16 cellular contexts compared by ENCODE assay signal in the genomic region with DNA sequence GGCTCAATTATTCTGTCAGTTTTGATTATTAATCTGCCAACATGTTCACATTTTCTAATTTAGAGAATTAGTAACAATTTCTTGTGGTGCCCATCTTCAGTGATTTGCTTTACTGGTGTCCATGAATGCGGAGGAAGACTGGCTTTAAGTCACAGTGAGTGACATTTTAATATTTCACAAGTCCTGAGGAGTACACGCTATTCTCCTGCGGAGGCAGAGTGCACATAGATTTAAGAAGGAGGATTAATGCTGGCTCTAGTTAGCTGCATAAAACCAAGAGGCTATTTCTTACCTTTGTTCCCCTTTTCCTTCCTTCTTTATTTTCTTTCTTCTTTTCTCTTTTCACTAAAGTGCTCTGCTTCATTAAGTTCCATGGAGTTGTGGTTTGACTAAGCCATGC.
DNase-seq lines count a peak whose midpoint lies in the region; ATAC-seq, FAIRE-seq and TF ChIP-seq lines count a peak whose summit lies in the region.
"Had no signal": no experiment of that assay in that cellular context is flagged by ENCODE, and none has a peak within 500 bp of the region (broad histone marks: within the 10 kb centered on the region; RNA-seq: fewer than 3 reads in every experiment).

No MANE protein-coding gene starts in this region.

- H3K27me3 Mint-ChIP-seq in GM23338 (ENCODE audit: insufficient read depth, low read depth, poor library complexity) (no peaks in the 10 kb centered on the region), nephron (ENCODE audit: low read depth) (no peaks in the 10 kb centered on the region)
- no peaks in the 10 kb centered on the region for H3K27me3 Mint-ChIP-seq in activated T-cell treated with anti-CD3 and anti-CD28 coated beads, Interleukin-2, amount 50 U/mL, for 24 hours
- H3K27me3 Mint-ChIP-seq: CD4-positive, CD25-positive, alpha-beta regulatory T cell had no signal

- H3K27me3 ChIP-seq in GM23338 (ENCODE audit: insufficient read depth) (no peaks in the 10 kb centered on the region), WERI-Rb-1 (ENCODE audit: insufficient read depth, low read depth, severe bottlenecking) (no peaks in the 10 kb centered on the region), osteoblast (ENCODE audit: insufficient read depth, low read length) (no peaks in the 10 kb centered on the region)
- H3K27me3 ChIP-seq: BLaER1 treated with 17β-estradiol and CSF1 and Interleukin-3, amounts not matched to agents 10 nM and 100 nM had no signal

- H3K4me2 ChIP-seq in GM23338 (no peak overlapping the region), osteoblast (ENCODE audit: insufficient read depth, low read length) (no peak overlapping the region)
- H3K4me2 ChIP-seq: BLaER1 treated with 17β-estradiol and CSF1 and Interleukin-3, amounts not matched to agents 10 nM and 100 nM had no signal

- no peaks in the 10 kb centered on the region for H3F3A ChIP-seq in GM23338 (replicated peaks; ENCODE audit: low read depth)

- no peak for FAIRE-seq in urothelium cell line (lab: Jason Lieb, UNC)

- DNase-seq in GM23338 (ENCODE audit: low spot score) (no peak), WERI-Rb-1 (no peak), osteoblast (ENCODE audit: insufficient read length, low spot score, missing footprints) (peak; percentile 8), urothelium cell line (ENCODE audit: low spot score) (no peak)
- DNase-seq in activated T-cell treated with anti-CD3 and anti-CD28 coated beads, Interleukin-2, amount 50 U/mL, for 24 hours = no peak
- DNase-seq: ACHN; CD4-positive, CD25-positive, alpha-beta regulatory T cell; DMS53; GF-D8; GOT3; H9 had no signal

- H3K4me3 ChIP-seq in GM23338 = no peak overlapping the region
- H3K4me3 ChIP-seq in WERI-Rb-1 (ENCODE audit: low read depth, low read length) = no peak overlapping the region
- no peak overlapping the region for H3K4me3 ChIP-seq in osteoblast (ENCODE audit: insufficient read depth, low read length)
- H3K4me3 ChIP-seq: BLaER1 treated with 17β-estradiol and CSF1 and Interleukin-3, amounts not matched to agents 10 nM and 100 nM had no signal

- H3K4me1 ChIP-seq in GM23338 (ENCODE audit: insufficient read depth) = no peaks in the 10 kb centered on the region
- H3K4me1 ChIP-seq in osteoblast (ENCODE audit: insufficient read depth, low read length) = no peaks in the 10 kb centered on the region
- H3K4me1 ChIP-seq: BLaER1 treated with 17β-estradiol and CSF1 and Interleukin-3, amounts not matched to agents 10 nM and 100 nM had no signal

- H3K36me3 ChIP-seq in GM23338 (ENCODE audit: insufficient read depth) (no peaks in the 10 kb centered on the region), WERI-Rb-1 (no peaks in the 10 kb centered on the region), osteoblast (ENCODE audit: insufficient read depth, low read length) (no peaks in the 10 kb centered on the region)
- H3K36me3 ChIP-seq: BLaER1 treated with 17β-estradiol and CSF1 and Interleukin-3, amounts not matched to agents 10 nM and 100 nM had no signal

- H3K36me3 Mint-ChIP-seq in GM23338 (ENCODE audit: low read depth) (no peaks in the 10 kb centered on the region), nephron (ENCODE audit: low read depth) (no peaks in the 10 kb centered on the region)
- H3K36me3 Mint-ChIP-seq in activated T-cell treated with anti-CD3 and anti-CD28 coated beads, Interleukin-2, amount 50 U/mL, for 24 hours (ENCODE audit: low read depth) = no peaks in the 10 kb centered on the region
- H3K36me3 Mint-ChIP-seq: CD4-positive, CD25-positive, alpha-beta regulatory T cell had no signal

- TF ChIP-seq CTCF in GM23338 (conservative IDR thresholded peaks at IDR 0.05; ENCODE audit: low read depth in 2 of 2) (no peak), WERI-Rb-1 (IDR thresholded peaks at IDR 0.05; ENCODE audit: low read depth, low read length) (peak; percentile 17; the same call in 1 of the 2 replicates), nephron (IDR thresholded peaks at IDR 0.05; ENCODE audit: unreplicated experiment in 3 of 3) (no peak), osteoblast (IDR thresholded peaks at IDR 0.05; ENCODE audit: extremely low read depth, low read depth, low read length) (no peak)

- H3K4me1 Mint-ChIP-seq in GM23338 (peaks cover 7% of the 10 kb centered on the region; the same call in 2 of the 3 replicates), nephron (peaks cover 28% of the 10 kb centered on the region)
- no peaks in the 10 kb centered on the region for H3K4me1 Mint-ChIP-seq in activated T-cell treated with anti-CD3 and anti-CD28 coated beads, Interleukin-2, amount 50 U/mL, for 24 hours (ENCODE audit: low read depth)
- H3K4me1 Mint-ChIP-seq: CD4-positive, CD25-positive, alpha-beta regulatory T cell had no signal

- H3K9me3 Mint-ChIP-seq in GM23338 (no peaks in the 10 kb centered on the region), nephron (no peaks in the 10 kb centered on the region)
- H3K9me3 Mint-ChIP-seq in activated T-cell treated with anti-CD3 and anti-CD28 coated beads, Interleukin-2, amount 50 U/mL, for 24 hours = peaks cover 3% of the 10 kb centered on the region
- H3K9me3 Mint-ChIP-seq: H9 had no signal

- no peaks in the 10 kb centered on the region for H3K9me2 ChIP-seq in GM23338 (ENCODE audit: insufficient read depth)

- H4K20me1 ChIP-seq in GM23338 (replicated peaks; ENCODE audit: insufficient read depth) (no peaks in the 10 kb centered on the region), osteoblast (ENCODE audit: insufficient read depth, low read length) (no peaks in the 10 kb centered on the region)
- H4K20me1 ChIP-seq: BLaER1 treated with 17β-estradiol and CSF1 and Interleukin-3, amounts not matched to agents 10 nM and 100 nM had no signal

- H3K27ac ChIP-seq in GM23338 (ENCODE audit: low read depth) (no peak overlapping the region), WERI-Rb-1 (no peak overlapping the region), osteoblast (ENCODE audit: low read depth, low read length) (no peak overlapping the region)
- H3K27ac ChIP-seq: BLaER1 treated with 17β-estradiol and CSF1 and Interleukin-3, amounts not matched to agents 10 nM and 100 nM; HL-60 had no signal

- no peak overlapping the region for H3K4me3 Mint-ChIP-seq in GM23338
- H3K4me3 Mint-ChIP-seq in nephron = no peak overlapping the region
- H3K4me3 Mint-ChIP-seq in activated T-cell treated with anti-CD3 and anti-CD28 coated beads, Interleukin-2, amount 50 U/mL, for 24 hours = no peak overlapping the region
- H3K4me3 Mint-ChIP-seq: CD4-positive, CD25-positive, alpha-beta regulatory T cell; H9 had no signal

- H3K79me2 ChIP-seq in GM23338 (replicated peaks; ENCODE audit: insufficient read depth) = no peaks in the 10 kb centered on the region
- H3K79me2 ChIP-seq in osteoblast (ENCODE audit: insufficient read depth, low read length) = no peaks in the 10 kb centered on the region

- no peak for ATAC-seq in GM23338
- no peak for ATAC-seq in HG03108 (IDR thresholded peaks at IDR 0.05; ENCODE audit: unreplicated experiment)
- no peak for ATAC-seq in GM18511 (IDR thresholded peaks at IDR 0.05; ENCODE audit: unreplicated experiment)

- H2AFZ ChIP-seq in GM23338 (0 out of 2 replicates have a peak overlapping the region, but pooled peaks have one; percentile 8), osteoblast (ENCODE audit: low read length) (no peak overlapping the region)

- no peak overlapping the region for H3K27ac Mint-ChIP-seq in GM23338
- H3K27ac Mint-ChIP-seq in nephron = peak overlapping the region; percentile 17 to 84 (median 65)
- no peak overlapping the region for H3K27ac Mint-ChIP-seq in activated T-cell treated with anti-CD3 and anti-CD28 coated beads, Interleukin-2, amount 50 U/mL, for 24 hours
- H3K27ac Mint-ChIP-seq: CD4-positive, CD25-positive, alpha-beta regulatory T cell; H9 had no signal

- H3K9me3 ChIP-seq in WERI-Rb-1 (ENCODE audit: severe bottlenecking) (no peaks in the 10 kb centered on the region), osteoblast (ENCODE audit: low read depth, low read length) (no peaks in the 10 kb centered on the region)
- H3K9me3 ChIP-seq: BLaER1 treated with 17β-estradiol and CSF1 and Interleukin-3, amounts not matched to agents 10 nM and 100 nM had no signal

TF ChIP-seq in GM23338, 12 proteins besides CTCF, POLR2A, EP300 and RAD21 (continues in another document):
- TF ChIP-seq POLR2AphosphoS5 (IDR thresholded peaks at IDR 0.05; ENCODE audit: low read depth) (no peak), CREB1 (CRISPR knock-in tag; IDR thresholded peaks at IDR 0.05; ENCODE audit: low read depth) (no peak), NANOG (IDR thresholded peaks at IDR 0.05; ENCODE audit: borderline replicate concordance) (no peak), STAT1 (IDR thresholded peaks at IDR 0.05; ENCODE audit: unreplicated experiment) (no peak), EZH2 (IDR thresholded peaks at IDR 0.05; ENCODE audit: low read depth, unreplicated experiment) (no peak)
- TF ChIP-seq, protein P1, sequence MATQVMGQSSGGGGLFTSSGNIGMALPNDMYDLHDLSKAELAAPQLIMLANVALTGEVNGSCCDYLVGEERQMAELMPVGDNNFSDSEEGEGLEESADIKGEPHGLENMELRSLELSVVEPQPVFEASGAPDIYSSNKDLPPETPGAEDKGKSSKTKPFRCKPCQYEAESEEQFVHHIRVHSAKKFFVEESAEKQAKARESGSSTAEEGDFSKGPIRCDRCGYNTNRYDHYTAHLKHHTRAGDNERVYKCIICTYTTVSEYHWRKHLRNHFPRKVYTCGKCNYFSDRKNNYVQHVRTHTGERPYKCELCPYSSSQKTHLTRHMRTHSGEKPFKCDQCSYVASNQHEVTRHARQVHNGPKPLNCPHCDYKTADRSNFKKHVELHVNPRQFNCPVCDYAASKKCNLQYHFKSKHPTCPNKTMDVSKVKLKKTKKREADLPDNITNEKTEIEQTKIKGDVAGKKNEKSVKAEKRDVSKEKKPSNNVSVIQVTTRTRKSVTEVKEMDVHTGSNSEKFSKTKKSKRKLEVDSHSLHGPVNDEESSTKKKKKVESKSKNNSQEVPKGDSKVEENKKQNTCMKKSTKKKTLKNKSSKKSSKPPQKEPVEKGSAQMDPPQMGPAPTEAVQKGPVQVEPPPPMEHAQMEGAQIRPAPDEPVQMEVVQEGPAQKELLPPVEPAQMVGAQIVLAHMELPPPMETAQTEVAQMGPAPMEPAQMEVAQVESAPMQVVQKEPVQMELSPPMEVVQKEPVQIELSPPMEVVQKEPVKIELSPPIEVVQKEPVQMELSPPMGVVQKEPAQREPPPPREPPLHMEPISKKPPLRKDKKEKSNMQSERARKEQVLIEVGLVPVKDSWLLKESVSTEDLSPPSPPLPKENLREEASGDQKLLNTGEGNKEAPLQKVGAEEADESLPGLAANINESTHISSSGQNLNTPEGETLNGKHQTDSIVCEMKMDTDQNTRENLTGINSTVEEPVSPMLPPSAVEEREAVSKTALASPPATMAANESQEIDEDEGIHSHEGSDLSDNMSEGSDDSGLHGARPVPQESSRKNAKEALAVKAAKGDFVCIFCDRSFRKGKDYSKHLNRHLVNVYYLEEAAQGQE (IDR thresholded peaks at IDR 0.05; ENCODE audit: unreplicated experiment) = no peak

Comparison
In these comparisons a context has a peak if more than half of its experiments do, and no peak if none do; other contexts are left out.
1. H3K27ac Mint-ChIP-seq: peak in nephron (3 of 3); none in GM23338 (single experiment) and activated T-cell treated with anti-CD3 and anti-CD28 coated beads, Interleukin-2, amount 50 U/mL, for 24 hours (single experiment).